In the genomic region with DNA sequence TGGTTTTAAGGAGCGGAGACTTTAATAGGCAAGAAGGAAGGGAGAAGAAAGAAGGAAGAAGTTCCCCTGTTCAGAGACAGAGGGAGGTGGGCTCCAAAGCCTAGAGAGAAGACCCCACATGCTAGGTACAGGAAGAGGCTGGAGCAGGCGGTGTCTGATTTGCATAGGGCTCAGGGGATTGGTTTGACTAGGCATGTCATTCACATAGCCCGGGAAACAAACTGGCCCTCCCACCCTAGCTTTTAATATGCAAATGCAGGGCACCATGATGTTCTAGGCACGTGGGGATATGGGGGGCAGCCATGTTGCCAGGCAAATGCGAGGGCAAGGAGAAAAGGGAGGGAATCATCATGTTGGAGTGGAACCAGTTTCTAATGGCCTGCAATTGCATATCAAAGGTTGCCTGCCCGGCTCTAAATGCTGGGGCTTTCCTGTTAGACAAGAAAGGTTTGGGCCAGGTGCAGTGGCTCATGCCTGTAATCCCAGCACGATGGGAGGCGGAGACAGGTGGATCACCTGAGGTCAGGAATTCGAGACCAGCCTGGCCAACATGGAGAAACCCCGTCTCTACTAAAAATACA, we compare ENCODE assay signal across 24 cellular contexts.
"Had no signal": no experiment of that assay in that cellular context is flagged by ENCODE, and none has a peak within 500 bp of the region (broad histone marks: within the 10 kb centered on the region; RNA-seq: fewer than 3 reads in every experiment).

No MANE protein-coding gene starts in this region.

- DNase-seq: activated CD4-positive, alpha-beta memory T cell treated with anti-CD3 and anti-CD28 coated beads, Interleukin-2, amount 10 ng/mL, durations not matched to agents 7 days and 5 days; activated CD4-positive, alpha-beta T cell treated with anti-CD3 and anti-CD28 coated beads for 36 hours; activated CD4-positive, alpha-beta T cell treated with anti-CD3 and anti-CD28 coated beads, Interleukin-2, amount 50 U/mL, for 1 hour; activated gamma-delta T cell; activated naive CD4-positive, alpha-beta T cell treated with anti-CD3 and anti-CD28 coated beads for 36 hours; activated naive CD8-positive, alpha-beta T cell treated with anti-CD3 and anti-CD28 coated beads for 36 hours; activated T-cell treated with anti-CD3 and anti-CD28 coated beads for 4 hours; activated T-cell treated with anti-CD3 and anti-CD28 coated beads, Interleukin-2, amount 50 U/mL, for 48 hours; cerebellar nuclear complex; Karpas-422; NCI-H1048; NCI-H1694; NCI-H2029; NCI-H2107; NCI-H2171 treated with DMSO at 0.1 percent for 48 hours; NCI-H345; NCI-H510A; NCI-H526 treated with DMSO at 0.1 percent for 48 hours; NCI-H82; SIG-M5; T-cell; T-helper 2 cell; T1000 had no signal

- H3K27me3 Mint-ChIP-seq: activated CD4-positive, alpha-beta T cell treated with anti-CD3 and anti-CD28 coated beads for 36 hours had no signal

- H3K4me1 Mint-ChIP-seq: activated CD4-positive, alpha-beta T cell treated with anti-CD3 and anti-CD28 coated beads for 36 hours; activated naive CD8-positive, alpha-beta T cell treated with anti-CD3 and anti-CD28 coated beads for 36 hours; T-cell had no signal

- H3K36me3 Mint-ChIP-seq: activated naive CD8-positive, alpha-beta T cell treated with anti-CD3 and anti-CD28 coated beads for 36 hours; T-cell had no signal

- H3K4me3 Mint-ChIP-seq: activated CD4-positive, alpha-beta memory T cell treated with anti-CD3 and anti-CD28 coated beads, Interleukin-2, amount 10 ng/mL, durations not matched to agents 7 days and 5 days; activated CD4-positive, alpha-beta T cell treated with anti-CD3 and anti-CD28 coated beads for 36 hours; activated naive CD4-positive, alpha-beta T cell treated with anti-CD3 and anti-CD28 coated beads for 36 hours; activated naive CD8-positive, alpha-beta T cell treated with anti-CD3 and anti-CD28 coated beads for 36 hours; activated T-helper 17 cell treated with anti-CD3 and anti-CD28 coated beads, Interleukin-2, amount 50 U/mL, for 72 hours; T-cell had no signal

- H3K9me3 Mint-ChIP-seq: activated CD4-positive, alpha-beta memory T cell treated with anti-CD3 and anti-CD28 coated beads, Interleukin-2, amount 10 ng/mL, durations not matched to agents 7 days and 5 days; activated naive CD4-positive, alpha-beta T cell treated with anti-CD3 and anti-CD28 coated beads for 36 hours; activated naive CD8-positive, alpha-beta T cell treated with anti-CD3 and anti-CD28 coated beads for 36 hours; activated T-helper 17 cell treated with anti-CD3 and anti-CD28 coated beads, Interleukin-2, amount 50 U/mL, for 72 hours; T-cell had no signal

- H3K27ac Mint-ChIP-seq: activated CD4-positive, alpha-beta memory T cell treated with anti-CD3 and anti-CD28 coated beads, Interleukin-2, amount 10 ng/mL, durations not matched to agents 7 days and 5 days; activated CD4-positive, alpha-beta T cell treated with anti-CD3 and anti-CD28 coated beads for 36 hours; activated naive CD4-positive, alpha-beta T cell treated with anti-CD3 and anti-CD28 coated beads for 36 hours; activated naive CD8-positive, alpha-beta T cell treated with anti-CD3 and anti-CD28 coated beads for 36 hours; activated T-helper 17 cell treated with anti-CD3 and anti-CD28 coated beads, Interleukin-2, amount 50 U/mL, for 72 hours; T-cell had no signal

- ATAC-seq: activated CD4-positive, alpha-beta T cell treated with anti-CD3 and anti-CD28 coated beads for 36 hours; activated T-helper 17 cell treated with anti-CD3 and anti-CD28 coated beads, Interleukin-2, amount 50 U/mL, for 72 hours; T-cell had no signal
